1 cellular context compared by ENCODE assay signal in genomic region chr18:26208901-26209445, GRCh38.
A peak's percentile ranks its signal among the peaks of the same experiment; 100 is the strongest.
TF ChIP-seq lines count a peak whose summit lies in the region.

No MANE protein-coding gene starts in this region.

TF ChIP-seq in K562, 482 proteins besides CTCF, POLR2A, EP300 and RAD21 (continued from another document):
- TF ChIP-seq, protein P1, sequence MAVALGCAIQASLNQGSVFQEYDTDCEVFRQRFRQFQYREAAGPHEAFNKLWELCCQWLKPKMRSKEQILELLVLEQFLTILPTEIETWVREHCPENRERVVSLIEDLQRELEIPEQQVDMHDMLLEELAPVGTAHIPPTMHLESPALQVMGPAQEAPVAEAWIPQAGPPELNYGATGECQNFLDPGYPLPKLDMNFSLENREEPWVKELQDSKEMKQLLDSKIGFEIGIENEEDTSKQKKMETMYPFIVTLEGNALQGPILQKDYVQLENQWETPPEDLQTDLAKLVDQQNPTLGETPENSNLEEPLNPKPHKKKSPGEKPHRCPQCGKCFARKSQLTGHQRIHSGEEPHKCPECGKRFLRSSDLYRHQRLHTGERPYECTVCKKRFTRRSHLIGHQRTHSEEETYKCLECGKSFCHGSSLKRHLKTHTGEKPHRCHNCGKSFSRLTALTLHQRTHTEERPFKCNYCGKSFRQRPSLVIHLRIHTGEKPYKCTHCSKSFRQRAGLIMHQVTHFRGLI (CRISPR knock-in tag; IDR thresholded peaks at IDR 0.05): no peak
- TF ChIP-seq CBFA2T3 (IDR thresholded peaks at IDR 0.05): no peak
- TF ChIP-seq OTX1 (CRISPR knock-in tag; IDR thresholded peaks at IDR 0.05): no peak
- TF ChIP-seq TCF7 (IDR thresholded peaks at IDR 0.05; ENCODE audit: borderline replicate concordance): no peak
- TF ChIP-seq GTF2A2 (tag; IDR thresholded peaks at IDR 0.05): no peak
- TF ChIP-seq HOXB6 (CRISPR knock-in tag; IDR thresholded peaks at IDR 0.05; ENCODE audit: borderline replicate concordance): no peak
- no peak for TF ChIP-seq HDAC1 (IDR thresholded peaks at IDR 0.05)
- TF ChIP-seq, protein P2, sequence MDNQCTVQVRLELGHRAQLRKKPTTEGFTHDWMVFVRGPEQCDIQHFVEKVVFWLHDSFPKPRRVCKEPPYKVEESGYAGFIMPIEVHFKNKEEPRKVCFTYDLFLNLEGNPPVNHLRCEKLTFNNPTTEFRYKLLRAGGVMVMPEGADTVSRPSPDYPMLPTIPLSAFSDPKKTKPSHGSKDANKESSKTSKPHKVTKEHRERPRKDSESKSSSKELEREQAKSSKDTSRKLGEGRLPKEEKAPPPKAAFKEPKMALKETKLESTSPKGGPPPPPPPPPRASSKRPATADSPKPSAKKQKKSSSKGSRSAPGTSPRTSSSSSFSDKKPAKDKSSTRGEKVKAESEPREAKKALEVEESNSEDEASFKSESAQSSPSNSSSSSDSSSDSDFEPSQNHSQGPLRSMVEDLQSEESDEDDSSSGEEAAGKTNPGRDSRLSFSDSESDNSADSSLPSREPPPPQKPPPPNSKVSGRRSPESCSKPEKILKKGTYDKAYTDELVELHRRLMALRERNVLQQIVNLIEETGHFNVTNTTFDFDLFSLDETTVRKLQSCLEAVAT (IDR thresholded peaks at IDR 0.05): no peak
- no peak for TF ChIP-seq NFXL1 (CRISPR knock-in tag; IDR thresholded peaks at IDR 0.05)
- TF ChIP-seq ZMIZ1 (IDR thresholded peaks at IDR 0.05; ENCODE audit: low read depth in 2 of 2, low read length in 2 of 2): no peak
- no peak for TF ChIP-seq FOXA3 (CRISPR knock-in tag; conservative IDR thresholded peaks at IDR 0.05 in 1 of 2, IDR thresholded peaks at IDR 0.05 in 1 of 2)
- TF ChIP-seq STAT5A (IDR thresholded peaks at IDR 0.05; ENCODE audit: borderline replicate concordance, low read length): no peak
- TF ChIP-seq ZNF518B (CRISPR knock-in tag; IDR thresholded peaks at IDR 0.05): no peak
- no peak for TF ChIP-seq RBM25 (IDR thresholded peaks at IDR 0.05; ENCODE audit: low read depth, low read length, severe bottlenecking)
- TF ChIP-seq DMBX1 (CRISPR knock-in tag; IDR thresholded peaks at IDR 0.05; ENCODE audit: borderline replicate concordance): no peak
- TF ChIP-seq SAFB2 (IDR thresholded peaks at IDR 0.05; ENCODE audit: borderline replicate concordance, low read depth, low read length, severe bottlenecking): no peak
- peak; percentile 33; the same call in 1 of the 2 replicates for TF ChIP-seq MAFF (IDR thresholded peaks at IDR 0.05; ENCODE audit: low read length)
- no peak for TF ChIP-seq SRSF7 (optimal IDR thresholded peaks at IDR 0.05; ENCODE audit: low read depth, low read length)
- peak; percentile 62 for TF ChIP-seq C11orf30 (IDR thresholded peaks at IDR 0.05; ENCODE audit: low read depth)
- TF ChIP-seq SMARCA5 (IDR thresholded peaks at IDR 0.05): no peak
- peak; percentile 56; the same call in 1 of the 2 replicates for TF ChIP-seq CEBPB (tag; IDR thresholded peaks at IDR 0.05)
- TF ChIP-seq, protein P3, sequence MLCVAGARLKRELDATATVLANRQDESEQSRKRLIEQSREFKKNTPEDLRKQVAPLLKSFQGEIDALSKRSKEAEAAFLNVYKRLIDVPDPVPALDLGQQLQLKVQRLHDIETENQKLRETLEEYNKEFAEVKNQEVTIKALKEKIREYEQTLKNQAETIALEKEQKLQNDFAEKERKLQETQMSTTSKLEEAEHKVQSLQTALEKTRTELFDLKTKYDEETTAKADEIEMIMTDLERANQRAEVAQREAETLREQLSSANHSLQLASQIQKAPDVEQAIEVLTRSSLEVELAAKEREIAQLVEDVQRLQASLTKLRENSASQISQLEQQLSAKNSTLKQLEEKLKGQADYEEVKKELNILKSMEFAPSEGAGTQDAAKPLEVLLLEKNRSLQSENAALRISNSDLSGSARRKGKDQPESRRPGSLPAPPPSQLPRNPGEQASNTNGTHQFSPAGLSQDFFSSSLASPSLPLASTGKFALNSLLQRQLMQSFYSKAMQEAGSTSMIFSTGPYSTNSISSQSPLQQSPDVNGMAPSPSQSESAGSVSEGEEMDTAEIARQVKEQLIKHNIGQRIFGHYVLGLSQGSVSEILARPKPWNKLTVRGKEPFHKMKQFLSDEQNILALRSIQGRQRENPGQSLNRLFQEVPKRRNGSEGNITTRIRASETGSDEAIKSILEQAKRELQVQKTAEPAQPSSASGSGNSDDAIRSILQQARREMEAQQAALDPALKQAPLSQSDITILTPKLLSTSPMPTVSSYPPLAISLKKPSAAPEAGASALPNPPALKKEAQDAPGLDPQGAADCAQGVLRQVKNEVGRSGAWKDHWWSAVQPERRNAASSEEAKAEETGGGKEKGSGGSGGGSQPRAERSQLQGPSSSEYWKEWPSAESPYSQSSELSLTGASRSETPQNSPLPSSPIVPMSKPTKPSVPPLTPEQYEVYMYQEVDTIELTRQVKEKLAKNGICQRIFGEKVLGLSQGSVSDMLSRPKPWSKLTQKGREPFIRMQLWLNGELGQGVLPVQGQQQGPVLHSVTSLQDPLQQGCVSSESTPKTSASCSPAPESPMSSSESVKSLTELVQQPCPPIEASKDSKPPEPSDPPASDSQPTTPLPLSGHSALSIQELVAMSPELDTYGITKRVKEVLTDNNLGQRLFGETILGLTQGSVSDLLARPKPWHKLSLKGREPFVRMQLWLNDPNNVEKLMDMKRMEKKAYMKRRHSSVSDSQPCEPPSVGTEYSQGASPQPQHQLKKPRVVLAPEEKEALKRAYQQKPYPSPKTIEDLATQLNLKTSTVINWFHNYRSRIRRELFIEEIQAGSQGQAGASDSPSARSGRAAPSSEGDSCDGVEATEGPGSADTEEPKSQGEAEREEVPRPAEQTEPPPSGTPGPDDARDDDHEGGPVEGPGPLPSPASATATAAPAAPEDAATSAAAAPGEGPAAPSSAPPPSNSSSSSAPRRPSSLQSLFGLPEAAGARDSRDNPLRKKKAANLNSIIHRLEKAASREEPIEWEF (CRISPR knock-in tag; IDR thresholded peaks at IDR 0.05): no peak
- no peak for TF ChIP-seq TCFL5 (CRISPR knock-in tag; conservative IDR thresholded peaks at IDR 0.05)
- TF ChIP-seq ZKSCAN3 (CRISPR knock-in tag; IDR thresholded peaks at IDR 0.05): no peak
- TF ChIP-seq MCM5 (IDR thresholded peaks at IDR 0.05; ENCODE audit: low read depth): no peak
- no peak for TF ChIP-seq MTA3 (IDR thresholded peaks at IDR 0.05; ENCODE audit: borderline replicate concordance)
- TF ChIP-seq TGIF2 (CRISPR knock-in tag; IDR thresholded peaks at IDR 0.05): no peak
- peak; percentile 66 for TF ChIP-seq ZNF316 (IDR thresholded peaks at IDR 0.05)
- TF ChIP-seq ZBED1 (IDR thresholded peaks at IDR 0.05): no peak
- TF ChIP-seq REST (CRISPR knock-in tag; IDR thresholded peaks at IDR 0.05; ENCODE audit: low read depth): no peak
- no peak for TF ChIP-seq RBM22 (IDR thresholded peaks at IDR 0.05; ENCODE audit: low read depth, low read length, poor library complexity, severe bottlenecking)
- TF ChIP-seq SP2 (IDR thresholded peaks at IDR 0.05; ENCODE audit: extremely low read depth, low read depth, low read length, poor library complexity, severe bottlenecking): no peak
- TF ChIP-seq ARNT (IDR thresholded peaks at IDR 0.05): no peak
- TF ChIP-seq, protein P4, sequence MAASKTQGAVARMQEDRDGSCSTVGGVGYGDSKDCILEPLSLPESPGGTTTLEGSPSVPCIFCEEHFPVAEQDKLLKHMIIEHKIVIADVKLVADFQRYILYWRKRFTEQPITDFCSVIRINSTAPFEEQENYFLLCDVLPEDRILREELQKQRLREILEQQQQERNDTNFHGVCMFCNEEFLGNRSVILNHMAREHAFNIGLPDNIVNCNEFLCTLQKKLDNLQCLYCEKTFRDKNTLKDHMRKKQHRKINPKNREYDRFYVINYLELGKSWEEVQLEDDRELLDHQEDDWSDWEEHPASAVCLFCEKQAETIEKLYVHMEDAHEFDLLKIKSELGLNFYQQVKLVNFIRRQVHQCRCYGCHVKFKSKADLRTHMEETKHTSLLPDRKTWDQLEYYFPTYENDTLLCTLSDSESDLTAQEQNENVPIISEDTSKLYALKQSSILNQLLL (CRISPR knock-in tag; IDR thresholded peaks at IDR 0.05; ENCODE audit: borderline replicate concordance): no peak
